8 cellular contexts compared by ENCODE assay signal in the genomic region with DNA sequence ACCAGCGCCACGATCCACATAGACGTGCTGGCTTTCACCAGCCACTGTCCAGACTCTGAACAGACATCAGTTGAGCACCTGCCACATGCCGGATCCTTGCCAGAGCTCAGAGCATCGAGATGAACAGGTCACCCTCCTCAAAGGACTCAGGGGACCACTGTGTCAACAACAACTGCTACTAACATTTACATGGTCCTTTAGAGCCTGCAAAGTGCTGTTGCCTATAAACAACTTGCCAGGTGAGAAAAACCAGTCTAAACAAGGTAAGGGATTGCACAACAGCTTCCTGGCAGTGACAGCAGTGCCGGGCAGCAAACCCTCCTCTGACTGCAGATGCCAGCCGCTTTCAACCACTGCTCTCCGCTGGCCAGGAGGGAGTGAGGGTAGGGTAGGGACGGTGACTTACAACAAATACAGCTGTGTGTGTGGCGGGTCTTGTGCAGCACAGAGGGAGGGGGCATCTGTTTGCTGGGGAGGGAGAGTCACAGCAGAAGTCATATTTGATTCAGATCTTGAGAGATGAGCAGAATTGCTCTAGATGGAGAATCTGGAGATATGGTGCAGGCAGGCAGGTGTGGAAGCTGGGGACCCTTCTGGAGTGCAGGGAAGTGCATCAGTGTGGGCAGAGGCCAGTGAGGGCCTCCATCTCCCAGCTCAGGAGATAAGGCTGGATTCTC. TPM values are rescaled to one million over a fixed set of nuclear protein-coding genes. Genes with fewer than 3 reads are reported as not detected.
DNase-seq lines count a peak whose midpoint lies in the region; ATAC-seq and TF ChIP-seq lines count a peak whose summit lies in the region.
"Had no signal": no experiment of that assay in that cellular context is flagged by ENCODE, and none has a peak within 500 bp of the region (broad histone marks: within the 10 kb centered on the region; RNA-seq: fewer than 3 reads in every experiment).

No MANE protein-coding gene starts in this region.

- peaks cover 0 to 29% (median 14%) of the 10 kb centered on the region in 9 donors for H3K36me3 ChIP-seq in heart left ventricle
- peaks cover 0 to 4% of the 10 kb centered on the region in 2 donors for H3K36me3 ChIP-seq in gastrocnemius medialis

- H3K27ac ChIP-seq in heart left ventricle (peak overlapping the region in 1 of 12 donors; percentile 46), gastrocnemius medialis (no peak overlapping the region)

- H3K4me3 ChIP-seq in heart left ventricle (no peak overlapping the region), gastrocnemius medialis (no peak overlapping the region)

- H3K9me3 ChIP-seq in heart left ventricle = no peaks in the 10 kb centered on the region
- H3K9me3 ChIP-seq in gastrocnemius medialis = no peaks in the 10 kb centered on the region

- 44 to 67% (median 49%) methylated on average over 10 of the region's 10 CpGs for WGBS in heart left ventricle, 4 donors

- no peaks in the 10 kb centered on the region for H3K27me3 ChIP-seq in heart left ventricle
- H3K27me3 ChIP-seq in gastrocnemius medialis = no peaks in the 10 kb centered on the region

- peaks cover 0 to 11% (median 0%) of the 10 kb centered on the region in 12 donors for H3K4me1 ChIP-seq in heart left ventricle
- no peaks in the 10 kb centered on the region for H3K4me1 ChIP-seq in gastrocnemius medialis

- DNase-seq in NCI-H1092 (lab: John Stamatoyannopoulos, UW) (peak; percentile 80), NCI-H748 (lab: John Stamatoyannopoulos, UW; ENCODE audit: unreplicated experiment) (peak; percentile 90), heart left ventricle (peak in 2 of 5 donors; percentile 43 to 54), gastrocnemius medialis (peak; percentile 32 to 49), germinal center (ENCODE audit: low spot score) (no peak)
- DNase-seq: activated CD8-positive, alpha-beta T cell treated with anti-CD3 and anti-CD28 coated beads for 36 hours had no signal

- intact Hi-C loops in heart left ventricle (cut with DNase I) = loop anchor here in 1 of 10 donors (10.0 kb wide), 1 partner anchor 188 kb away; no protein-coding TSS in a partner anchor
- intact Hi-C loops in gastrocnemius medialis (cut with DNase I; ENCODE audit: low total_unique reads) = no loop called here

- ATAC-seq in heart left ventricle (peak; percentile 64 to 83 (median 82)), gastrocnemius medialis (peak; percentile 81 to 82), GM19397 (IDR thresholded peaks at IDR 0.05; ENCODE audit: unreplicated experiment) (no peak), GM21786 (IDR thresholded peaks at IDR 0.05; ENCODE audit: unreplicated experiment) (no peak)
- ATAC-seq: activated CD8-positive, alpha-beta T cell treated with anti-CD3 and anti-CD28 coated beads for 36 hours had no signal

- TF ChIP-seq POLR2A in heart left ventricle (IDR thresholded peaks at IDR 0.05) (no peak), gastrocnemius medialis (IDR thresholded peaks at IDR 0.05) (no peak)

- in situ Hi-C loops in gastrocnemius medialis (cut with MboI; ENCODE audit: low sequenced_read_pairs in 4 of 4) = no loop called here

- TF ChIP-seq CTCF in heart left ventricle (IDR thresholded peaks at IDR 0.05) = no peak
- no peak for TF ChIP-seq CTCF in gastrocnemius medialis (IDR thresholded peaks at IDR 0.05 in 4 of 5, conservative IDR thresholded peaks at IDR 0.05 in 1 of 5)

RNA-seq across cellular contexts. Expression of a gene that starts 32.8 kb away (rescaled TPM):
- 100 to 1,000 TPM in 6 of 9 donors, 10 to 100 TPM in 3; 81.4 to 155 (median 106) TPM for total RNA-seq in heart left ventricle
- polyA plus RNA-seq in heart left ventricle = 100 to 1,000 TPM in 1 of 2 donors, 10 to 100 TPM in 1; 90.1 to 153 TPM
- 100 to 1,000 TPM in 3 of 4 donors, 10 to 100 TPM in 1; 93.2 to 159 (median 124) TPM for total RNA-seq in gastrocnemius medialis

Comparison
In these comparisons a context has a peak if more than half of its experiments do, and no peak if none do; other contexts are left out.
1. ATAC-seq: peak in heart left ventricle (4 of 4) and gastrocnemius medialis (2 of 2); none in GM19397 (single experiment) and GM21786 (single experiment).